ENCODE assay signal across 8 cellular contexts in genomic region chr4:70505152-70505748, GRCh38. TPM values are rescaled to one million over a fixed set of nuclear protein-coding genes. Genes with fewer than 3 reads are reported as not detected.
DNase-seq lines count a peak whose midpoint lies in the region; ATAC-seq, FAIRE-seq and TF ChIP-seq lines count a peak whose summit lies in the region.

No MANE protein-coding gene starts in this region.

- ATAC-seq in HG02642 (IDR thresholded peaks at IDR 0.05; ENCODE audit: poor library complexity, unreplicated experiment): peak; percentile 97

- TF ChIP-seq CTCF in GM12875 (IDR thresholded peaks at IDR 0.05; ENCODE audit: borderline replicate concordance, insufficient read depth, low read depth, low read length): peak; percentile 90

- H3K4me3 ChIP-seq in GM12875 (ENCODE audit: low read depth, low read length): no peak overlapping the region

- FAIRE-seq in A204.1 (lab: Jason Lieb, UNC): peak; percentile 90

- DNase-seq in NCI-H1105 (lab: John Stamatoyannopoulos, UW) (peak; percentile 22), dermis blood vessel endothelial cell (peak; percentile 68), lung microvascular endothelial cell (ENCODE audit: low read depth in 2 of 2) (peak; percentile 64 to 72)
- peak; percentile 27 to 39 for DNase-seq in activated CD4-positive, alpha-beta T cell treated with anti-CD3 and anti-CD28 coated beads for 4 hours
- peak; percentile 20 to 26 for DNase-seq in stimulated activated CD8-positive, alpha-beta memory T cell treated with anti-CD3 and anti-CD28 coated beads, Interleukin-2, amount 100 ng/mL, for 48 hours (ENCODE audit: low read depth in 2 of 2)

RNA-seq across cellular contexts. Expression of gene AMTN, which starts 13.1 kb away (rescaled TPM):
- not detected in 2 replicates for total RNA-seq in dermis blood vessel endothelial cell
- not detected in 2 replicates for total RNA-seq in lung microvascular endothelial cell

RNA-seq across cellular contexts. Expression of gene MUC7, which starts 33.3 kb away (rescaled TPM):
- total RNA-seq in dermis blood vessel endothelial cell (not detected in 2 replicates), lung microvascular endothelial cell (not detected in 2 replicates)
